2 cellular contexts compared by ENCODE assay signal in the genomic region with DNA sequence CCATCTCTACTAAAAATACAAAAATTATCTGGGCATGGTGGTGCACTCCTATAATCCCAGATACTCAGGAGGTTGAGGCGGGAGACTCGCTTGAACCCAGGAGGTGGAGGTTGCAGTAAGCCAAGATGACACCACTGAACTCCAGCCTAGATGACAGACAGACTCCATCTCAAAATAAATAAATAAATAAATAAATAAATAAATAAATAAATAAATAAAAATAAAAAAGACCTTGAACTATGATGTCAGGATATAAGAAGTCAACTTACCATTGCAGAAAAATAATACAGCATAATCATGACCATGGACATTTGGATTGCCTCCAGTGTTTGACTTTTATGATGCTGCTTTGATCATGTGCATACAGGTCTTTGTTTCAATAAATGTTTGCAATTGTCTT.
TF ChIP-seq lines count a peak whose summit lies in the region.

No MANE protein-coding gene starts in this region.

TF ChIP-seq in A549, 52 proteins besides CTCF, POLR2A, EP300 and RAD21 (continued from another document):
- TF ChIP-seq, protein P1, sequence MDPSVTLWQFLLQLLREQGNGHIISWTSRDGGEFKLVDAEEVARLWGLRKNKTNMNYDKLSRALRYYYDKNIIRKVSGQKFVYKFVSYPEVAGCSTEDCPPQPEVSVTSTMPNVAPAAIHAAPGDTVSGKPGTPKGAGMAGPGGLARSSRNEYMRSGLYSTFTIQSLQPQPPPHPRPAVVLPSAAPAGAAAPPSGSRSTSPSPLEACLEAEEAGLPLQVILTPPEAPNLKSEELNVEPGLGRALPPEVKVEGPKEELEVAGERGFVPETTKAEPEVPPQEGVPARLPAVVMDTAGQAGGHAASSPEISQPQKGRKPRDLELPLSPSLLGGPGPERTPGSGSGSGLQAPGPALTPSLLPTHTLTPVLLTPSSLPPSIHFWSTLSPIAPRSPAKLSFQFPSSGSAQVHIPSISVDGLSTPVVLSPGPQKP (IDR thresholded peaks at IDR 0.05; ENCODE audit: low read depth, low read length), result no peak
- TF ChIP-seq ZC3H11A (IDR thresholded peaks at IDR 0.05) (peak; percentile 45; the same call in 1 of the 2 replicates), HOXB13 (CRISPR knock-in tag; IDR thresholded peaks at IDR 0.05; ENCODE audit: low read depth) (no peak), RFX5 (IDR thresholded peaks at IDR 0.05) (no peak), JUN (IDR thresholded peaks at IDR 0.05) (no peak)

TF ChIP-seq in HEK293, 187 proteins besides CTCF, POLR2A, EP300 and RAD21 (continued from another document):
- TF ChIP-seq ZNF623 (tag by site-specific recombination; IDR thresholded peaks at IDR 0.05), result peak; percentile 59
- no peak for TF ChIP-seq ZNF747 (tag by site-specific recombination; IDR thresholded peaks at IDR 0.05)
- peak; percentile 74 for TF ChIP-seq ZNF555 (tag by site-specific recombination; conservative IDR thresholded peaks at IDR 0.05)
- no peak for TF ChIP-seq KLF16 (tag by site-specific recombination; IDR thresholded peaks at IDR 0.05)
- TF ChIP-seq, protein P2, sequence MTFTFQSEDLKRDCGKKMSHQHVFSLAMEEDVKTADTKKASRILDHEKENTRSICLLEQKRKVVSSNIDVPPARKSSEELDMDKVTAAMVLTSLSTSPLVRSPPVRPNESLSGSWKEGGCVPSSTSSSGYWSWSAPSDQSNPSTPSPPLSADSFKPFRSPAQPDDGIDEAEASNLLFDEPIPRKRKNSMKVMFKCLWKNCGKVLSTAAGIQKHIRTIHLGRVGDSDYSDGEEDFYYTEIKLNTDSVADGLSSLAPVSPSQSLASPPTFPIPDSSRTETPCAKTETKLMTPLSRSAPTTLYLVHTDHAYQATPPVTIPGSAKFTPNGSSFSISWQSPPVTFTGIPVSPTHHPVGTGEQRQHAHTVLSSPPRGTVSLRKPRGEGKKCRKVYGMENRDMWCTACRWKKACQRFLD (tag by site-specific recombination; IDR thresholded peaks at IDR 0.05), result no peak
- TF ChIP-seq, protein P3, sequence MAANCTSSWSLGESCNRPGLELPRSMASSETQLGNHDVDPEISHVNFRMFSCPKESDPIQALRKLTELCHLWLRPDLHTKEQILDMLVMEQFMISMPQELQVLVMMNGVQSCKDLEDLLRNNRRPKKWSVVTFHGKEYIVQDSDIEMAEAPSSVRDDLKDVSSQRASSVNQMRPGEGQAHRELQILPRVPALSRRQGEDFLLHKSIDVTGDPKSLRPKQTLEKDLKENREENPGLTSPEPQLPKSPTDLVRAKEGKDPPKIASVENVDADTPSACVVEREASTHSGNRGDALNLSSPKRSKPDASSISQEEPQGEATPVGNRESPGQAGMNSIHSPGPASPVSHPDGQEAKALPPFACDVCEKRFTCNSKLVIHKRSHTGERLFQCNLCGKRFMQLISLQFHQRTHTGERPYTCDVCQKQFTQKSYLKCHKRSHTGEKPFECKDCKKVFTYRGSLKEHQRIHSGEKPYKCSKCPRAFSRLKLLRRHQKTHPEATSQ (tag by site-specific recombination; IDR thresholded peaks at IDR 0.05), result no peak
- TF ChIP-seq, protein P4, sequence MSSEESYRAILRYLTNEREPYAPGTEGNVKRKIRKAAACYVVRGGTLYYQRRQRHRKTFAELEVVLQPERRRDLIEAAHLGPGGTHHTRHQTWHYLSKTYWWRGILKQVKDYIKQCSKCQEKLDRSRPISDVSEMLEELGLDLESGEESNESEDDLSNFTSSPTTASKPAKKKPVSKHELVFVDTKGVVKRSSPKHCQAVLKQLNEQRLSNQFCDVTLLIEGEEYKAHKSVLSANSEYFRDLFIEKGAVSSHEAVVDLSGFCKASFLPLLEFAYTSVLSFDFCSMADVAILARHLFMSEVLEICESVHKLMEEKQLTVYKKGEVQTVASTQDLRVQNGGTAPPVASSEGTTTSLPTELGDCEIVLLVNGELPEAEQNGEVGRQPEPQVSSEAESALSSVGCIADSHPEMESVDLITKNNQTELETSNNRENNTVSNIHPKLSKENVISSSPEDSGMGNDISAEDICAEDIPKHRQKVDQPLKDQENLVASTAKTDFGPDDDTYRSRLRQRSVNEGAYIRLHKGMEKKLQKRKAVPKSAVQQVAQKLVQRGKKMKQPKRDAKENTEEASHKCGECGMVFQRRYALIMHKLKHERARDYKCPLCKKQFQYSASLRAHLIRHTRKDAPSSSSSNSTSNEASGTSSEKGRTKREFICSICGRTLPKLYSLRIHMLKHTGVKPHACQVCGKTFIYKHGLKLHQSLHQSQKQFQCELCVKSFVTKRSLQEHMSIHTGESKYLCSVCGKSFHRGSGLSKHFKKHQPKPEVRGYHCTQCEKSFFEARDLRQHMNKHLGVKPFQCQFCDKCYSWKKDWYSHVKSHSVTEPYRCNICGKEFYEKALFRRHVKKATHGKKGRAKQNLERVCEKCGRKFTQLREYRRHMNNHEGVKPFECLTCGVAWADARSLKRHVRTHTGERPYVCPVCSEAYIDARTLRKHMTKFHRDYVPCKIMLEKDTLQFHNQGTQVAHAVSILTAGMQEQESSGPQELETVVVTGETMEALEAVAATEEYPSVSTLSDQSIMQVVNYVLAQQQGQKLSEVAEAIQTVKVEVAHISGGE (tag by site-specific recombination; conservative IDR thresholded peaks at IDR 0.05; ENCODE audit: low read depth), result peak; percentile 69
- TF ChIP-seq, protein P5, sequence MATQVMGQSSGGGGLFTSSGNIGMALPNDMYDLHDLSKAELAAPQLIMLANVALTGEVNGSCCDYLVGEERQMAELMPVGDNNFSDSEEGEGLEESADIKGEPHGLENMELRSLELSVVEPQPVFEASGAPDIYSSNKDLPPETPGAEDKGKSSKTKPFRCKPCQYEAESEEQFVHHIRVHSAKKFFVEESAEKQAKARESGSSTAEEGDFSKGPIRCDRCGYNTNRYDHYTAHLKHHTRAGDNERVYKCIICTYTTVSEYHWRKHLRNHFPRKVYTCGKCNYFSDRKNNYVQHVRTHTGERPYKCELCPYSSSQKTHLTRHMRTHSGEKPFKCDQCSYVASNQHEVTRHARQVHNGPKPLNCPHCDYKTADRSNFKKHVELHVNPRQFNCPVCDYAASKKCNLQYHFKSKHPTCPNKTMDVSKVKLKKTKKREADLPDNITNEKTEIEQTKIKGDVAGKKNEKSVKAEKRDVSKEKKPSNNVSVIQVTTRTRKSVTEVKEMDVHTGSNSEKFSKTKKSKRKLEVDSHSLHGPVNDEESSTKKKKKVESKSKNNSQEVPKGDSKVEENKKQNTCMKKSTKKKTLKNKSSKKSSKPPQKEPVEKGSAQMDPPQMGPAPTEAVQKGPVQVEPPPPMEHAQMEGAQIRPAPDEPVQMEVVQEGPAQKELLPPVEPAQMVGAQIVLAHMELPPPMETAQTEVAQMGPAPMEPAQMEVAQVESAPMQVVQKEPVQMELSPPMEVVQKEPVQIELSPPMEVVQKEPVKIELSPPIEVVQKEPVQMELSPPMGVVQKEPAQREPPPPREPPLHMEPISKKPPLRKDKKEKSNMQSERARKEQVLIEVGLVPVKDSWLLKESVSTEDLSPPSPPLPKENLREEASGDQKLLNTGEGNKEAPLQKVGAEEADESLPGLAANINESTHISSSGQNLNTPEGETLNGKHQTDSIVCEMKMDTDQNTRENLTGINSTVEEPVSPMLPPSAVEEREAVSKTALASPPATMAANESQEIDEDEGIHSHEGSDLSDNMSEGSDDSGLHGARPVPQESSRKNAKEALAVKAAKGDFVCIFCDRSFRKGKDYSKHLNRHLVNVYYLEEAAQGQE (tag by site-specific recombination; IDR thresholded peaks at IDR 0.05), result peak; percentile 45; the same call in 1 of the 2 replicates
- no peak for TF ChIP-seq ZNF274 (IDR thresholded peaks at IDR 0.05; ENCODE audit: low read length)
- TF ChIP-seq ZNF274 (tag by site-specific recombination; IDR thresholded peaks at IDR 0.05; ENCODE audit: borderline replicate concordance), result no peak
- TF ChIP-seq, protein P6, sequence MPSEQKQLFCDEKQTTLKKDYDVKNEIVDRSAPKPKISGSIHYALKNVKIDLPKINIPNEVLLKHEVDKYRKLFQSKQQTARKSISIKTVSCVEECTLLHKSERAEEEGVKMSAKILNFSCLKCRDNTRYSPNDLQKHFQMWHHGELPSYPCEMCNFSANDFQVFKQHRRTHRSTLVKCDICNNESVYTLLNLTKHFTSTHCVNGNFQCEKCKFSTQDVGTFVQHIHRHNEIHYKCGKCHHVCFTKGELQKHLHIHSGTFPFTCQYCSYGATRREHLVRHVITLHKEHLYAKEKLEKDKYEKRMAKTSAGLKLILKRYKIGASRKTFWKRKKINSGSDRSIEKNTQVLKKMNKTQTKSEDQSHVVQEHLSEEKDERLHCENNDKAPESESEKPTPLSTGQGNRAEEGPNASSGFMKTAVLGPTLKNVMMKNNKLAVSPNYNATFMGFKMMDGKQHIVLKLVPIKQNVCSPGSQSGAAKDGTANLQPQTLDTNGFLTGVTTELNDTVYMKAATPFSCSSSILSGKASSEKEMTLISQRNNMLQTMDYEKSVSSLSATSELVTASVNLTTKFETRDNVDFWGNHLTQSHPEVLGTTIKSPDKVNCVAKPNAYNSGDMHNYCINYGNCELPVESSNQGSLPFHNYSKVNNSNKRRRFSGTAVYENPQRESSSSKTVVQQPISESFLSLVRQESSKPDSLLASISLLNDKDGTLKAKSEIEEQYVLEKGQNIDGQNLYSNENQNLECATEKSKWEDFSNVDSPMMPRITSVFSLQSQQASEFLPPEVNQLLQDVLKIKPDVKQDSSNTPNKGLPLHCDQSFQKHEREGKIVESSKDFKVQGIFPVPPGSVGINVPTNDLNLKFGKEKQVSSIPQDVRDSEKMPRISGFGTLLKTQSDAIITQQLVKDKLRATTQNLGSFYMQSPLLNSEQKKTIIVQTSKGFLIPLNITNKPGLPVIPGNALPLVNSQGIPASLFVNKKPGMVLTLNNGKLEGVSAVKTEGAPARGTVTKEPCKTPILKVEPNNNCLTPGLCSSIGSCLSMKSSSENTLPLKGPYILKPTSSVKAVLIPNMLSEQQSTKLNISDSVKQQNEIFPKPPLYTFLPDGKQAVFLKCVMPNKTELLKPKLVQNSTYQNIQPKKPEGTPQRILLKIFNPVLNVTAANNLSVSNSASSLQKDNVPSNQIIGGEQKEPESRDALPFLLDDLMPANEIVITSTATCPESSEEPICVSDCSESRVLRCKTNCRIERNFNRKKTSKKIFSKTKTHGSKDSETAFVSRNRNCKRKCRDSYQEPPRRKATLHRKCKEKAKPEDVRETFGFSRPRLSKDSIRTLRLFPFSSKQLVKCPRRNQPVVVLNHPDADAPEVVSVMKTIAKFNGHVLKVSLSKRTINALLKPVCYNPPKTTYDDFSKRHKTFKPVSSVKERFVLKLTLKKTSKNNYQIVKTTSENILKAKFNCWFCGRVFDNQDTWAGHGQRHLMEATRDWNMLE (tag by site-specific recombination; conservative IDR thresholded peaks at IDR 0.05; ENCODE audit: low read depth), result peak; percentile 85
- no peak for TF ChIP-seq ZNF184 (tag by site-specific recombination; IDR thresholded peaks at IDR 0.05)
- TF ChIP-seq, protein P7, sequence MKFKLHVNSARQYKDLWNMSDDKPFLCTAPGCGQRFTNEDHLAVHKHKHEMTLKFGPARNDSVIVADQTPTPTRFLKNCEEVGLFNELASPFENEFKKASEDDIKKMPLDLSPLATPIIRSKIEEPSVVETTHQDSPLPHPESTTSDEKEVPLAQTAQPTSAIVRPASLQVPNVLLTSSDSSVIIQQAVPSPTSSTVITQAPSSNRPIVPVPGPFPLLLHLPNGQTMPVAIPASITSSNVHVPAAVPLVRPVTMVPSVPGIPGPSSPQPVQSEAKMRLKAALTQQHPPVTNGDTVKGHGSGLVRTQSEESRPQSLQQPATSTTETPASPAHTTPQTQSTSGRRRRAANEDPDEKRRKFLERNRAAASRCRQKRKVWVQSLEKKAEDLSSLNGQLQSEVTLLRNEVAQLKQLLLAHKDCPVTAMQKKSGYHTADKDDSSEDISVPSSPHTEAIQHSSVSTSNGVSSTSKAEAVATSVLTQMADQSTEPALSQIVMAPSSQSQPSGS (tag by site-specific recombination; IDR thresholded peaks at IDR 0.05; ENCODE audit: low read depth), result no peak
- peak; percentile 74 for TF ChIP-seq ZNF426 (tag by site-specific recombination; IDR thresholded peaks at IDR 0.05)
- no peak for TF ChIP-seq ZNF211 (tag by site-specific recombination; IDR thresholded peaks at IDR 0.05; ENCODE audit: low read depth)
- peak; percentile 22; the same call in 1 of the 2 replicates for TF ChIP-seq ZNF654 (tag by site-specific recombination; IDR thresholded peaks at IDR 0.05; ENCODE audit: low read depth)
- 0 out of 2 replicates have a peak, but pooled peaks have one; percentile 14 for TF ChIP-seq ZNF266 (tag by site-specific recombination; IDR thresholded peaks at IDR 0.05; ENCODE audit: low read depth)
- TF ChIP-seq SETDB1 (IDR thresholded peaks at IDR 0.05; ENCODE audit: insufficient read length, low read length), result no peak
- TF ChIP-seq ZNF792 (tag by site-specific recombination; IDR thresholded peaks at IDR 0.05), result no peak
- TF ChIP-seq, protein P8, sequence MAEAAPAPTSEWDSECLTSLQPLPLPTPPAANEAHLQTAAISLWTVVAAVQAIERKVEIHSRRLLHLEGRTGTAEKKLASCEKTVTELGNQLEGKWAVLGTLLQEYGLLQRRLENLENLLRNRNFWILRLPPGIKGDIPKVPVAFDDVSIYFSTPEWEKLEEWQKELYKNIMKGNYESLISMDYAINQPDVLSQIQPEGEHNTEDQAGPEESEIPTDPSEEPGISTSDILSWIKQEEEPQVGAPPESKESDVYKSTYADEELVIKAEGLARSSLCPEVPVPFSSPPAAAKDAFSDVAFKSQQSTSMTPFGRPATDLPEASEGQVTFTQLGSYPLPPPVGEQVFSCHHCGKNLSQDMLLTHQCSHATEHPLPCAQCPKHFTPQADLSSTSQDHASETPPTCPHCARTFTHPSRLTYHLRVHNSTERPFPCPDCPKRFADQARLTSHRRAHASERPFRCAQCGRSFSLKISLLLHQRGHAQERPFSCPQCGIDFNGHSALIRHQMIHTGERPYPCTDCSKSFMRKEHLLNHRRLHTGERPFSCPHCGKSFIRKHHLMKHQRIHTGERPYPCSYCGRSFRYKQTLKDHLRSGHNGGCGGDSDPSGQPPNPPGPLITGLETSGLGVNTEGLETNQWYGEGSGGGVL (tag by site-specific recombination; IDR thresholded peaks at IDR 0.05), result no peak
- TF ChIP-seq ZNF140 (tag by site-specific recombination; IDR thresholded peaks at IDR 0.05), result peak; percentile 59; the same call in 1 of the 2 replicates
- no peak for TF ChIP-seq GLIS1 (tag by site-specific recombination; IDR thresholded peaks at IDR 0.05)
- TF ChIP-seq ZNF37A (tag by site-specific recombination; IDR thresholded peaks at IDR 0.05), result no peak
